1 cellular context compared by ENCODE assay signal in the genomic region with DNA sequence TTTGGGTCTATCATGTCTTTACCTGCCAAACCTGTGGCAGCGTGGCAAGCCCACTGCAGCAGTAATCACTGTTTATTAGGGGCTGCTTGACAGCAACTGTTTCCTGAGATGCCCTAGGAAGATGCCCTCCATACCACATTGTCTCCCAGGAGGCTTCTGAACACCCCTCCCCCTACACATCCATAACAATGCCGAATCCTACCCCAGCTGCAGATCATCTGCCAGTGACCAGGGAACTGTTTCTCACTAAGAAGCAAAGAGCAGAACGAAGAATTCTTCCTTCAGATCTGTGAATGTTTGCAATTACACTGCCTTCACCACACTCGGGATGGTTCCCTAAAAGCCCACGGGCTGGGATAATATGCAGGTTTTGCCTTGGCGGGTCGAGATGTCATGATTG.
TF ChIP-seq lines count a peak whose summit lies in the region.

No MANE protein-coding gene starts in this region.

TF ChIP-seq in H1, 55 proteins besides CTCF, POLR2A, EP300 and RAD21 (continued from another document):
- TF ChIP-seq TCF12 (IDR thresholded peaks at IDR 0.05; ENCODE audit: low read depth, low read length), result peak; percentile 90
- peak; percentile 93 for TF ChIP-seq POU5F1 (IDR thresholded peaks at IDR 0.05; ENCODE audit: low read depth, low read length)
- TF ChIP-seq HDAC2 (IDR thresholded peaks at IDR 0.05; ENCODE audit: borderline replicate concordance in 1 of 2, low read depth in 2 of 2, low read length in 2 of 2), result peak in 1 of 2 experiments; percentile 80; a peak in 1 of 4 replicates
- TF ChIP-seq TEAD4 (IDR thresholded peaks at IDR 0.05; ENCODE audit: low read depth, low read length), result 0 out of 2 replicates have a peak, but pooled peaks have one; percentile 33
- TF ChIP-seq BACH1 (IDR thresholded peaks at IDR 0.05; ENCODE audit: low read length), result no peak
- TF ChIP-seq, protein P1, sequence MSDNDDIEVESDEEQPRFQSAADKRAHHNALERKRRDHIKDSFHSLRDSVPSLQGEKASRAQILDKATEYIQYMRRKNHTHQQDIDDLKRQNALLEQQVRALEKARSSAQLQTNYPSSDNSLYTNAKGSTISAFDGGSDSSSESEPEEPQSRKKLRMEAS (IDR thresholded peaks at IDR 0.05), result no peak
- 0 out of 2 replicates have a peak, but pooled peaks have one; percentile 24 for TF ChIP-seq TAF1 (IDR thresholded peaks at IDR 0.05; ENCODE audit: low read depth, low read length)
- peak; percentile 75; the same call in 1 of the 2 replicates for TF ChIP-seq RBBP5 (IDR thresholded peaks at IDR 0.05; ENCODE audit: borderline replicate concordance, low read depth, low read length)
- TF ChIP-seq SP1 (IDR thresholded peaks at IDR 0.05; ENCODE audit: low read depth, low read length), result peak; percentile 91
